In the genomic region with DNA sequence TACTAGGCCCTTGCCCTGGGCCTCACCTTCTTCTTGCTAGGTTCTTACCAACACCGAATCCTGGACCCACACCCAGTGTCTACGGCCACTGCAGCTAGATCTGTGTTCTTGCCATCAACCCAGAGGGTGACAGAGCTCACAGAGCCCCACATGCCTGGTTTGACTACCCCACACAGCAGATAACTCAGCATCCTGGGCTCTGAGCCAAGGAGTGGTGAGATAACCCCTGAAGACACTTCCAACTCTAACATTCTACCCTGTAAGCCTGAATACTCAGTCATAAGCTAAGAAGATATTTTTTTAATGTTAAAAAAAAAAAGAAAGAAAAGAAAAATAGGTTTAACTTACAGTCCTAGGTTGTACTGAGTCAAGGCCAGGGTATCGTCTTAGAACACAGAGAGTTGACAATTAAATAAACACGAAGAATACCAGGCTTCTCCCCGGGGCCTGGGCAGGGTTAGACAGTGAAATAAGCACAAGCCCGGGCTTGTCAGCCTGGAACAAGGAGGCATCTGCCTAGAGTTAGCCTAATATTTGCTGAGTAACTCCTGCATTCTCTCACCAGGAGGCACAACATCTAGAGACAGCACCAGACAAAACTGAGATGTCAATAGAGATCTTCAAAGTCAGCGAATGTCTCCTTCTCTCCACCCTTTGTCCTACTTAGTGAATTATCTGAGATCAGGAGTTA, we compare ENCODE assay signal across 10 cellular contexts.
DNase-seq lines count a peak whose midpoint lies in the region; ATAC-seq and TF ChIP-seq lines count a peak whose summit lies in the region.
"Had no signal": no experiment of that assay in that cellular context is flagged by ENCODE, and none has a peak within 500 bp of the region (broad histone marks: within the 10 kb centered on the region; RNA-seq: fewer than 3 reads in every experiment).

No MANE protein-coding gene starts in this region.

- DNase-seq in Caki2 (ENCODE audit: low read depth) (peak; percentile 16), HUDEP-2 (lab: John Stamatoyannopoulos, UW; ENCODE audit: unreplicated experiment in 76 of 76) (peak in 63 of 76 experiments; percentile 2 to 90 (median 42)), glomerular visceral epithelial cell (ENCODE audit: extremely low spot score) (peak; percentile 51), COLO829 (ENCODE audit: low spot score) (no peak)
- DNase-seq in activated CD4-positive, CD25-positive, alpha-beta regulatory T cell (lab: John Stamatoyannopoulos, UW) = no peak
- DNase-seq: gastrocnemius medialis, NCI-H2227 treated with DMSO at 0.1 percent for 48 hours had no signal

- in situ Hi-C loops in Caki2 (cut with HindIII; ENCODE audit: low pct_unique_long_range_greater_than_20kb, low sequenced_read_pairs) = no loop called here

- ATAC-seq in SK-N-SH treated with all-trans-retinoic acid at 6 μM for 48 hours (peak; percentile 69), GM19467 (IDR thresholded peaks at IDR 0.05; ENCODE audit: unreplicated experiment) (no peak), GM21515 (IDR thresholded peaks at IDR 0.05; ENCODE audit: unreplicated experiment) (no peak)
- ATAC-seq: gastrocnemius medialis had no signal

TF ChIP-seq in SK-N-SH treated with all-trans-retinoic acid at 6 μM for 48 hours, 23 proteins besides CTCF, POLR2A, EP300 and RAD21:
- TF ChIP-seq ZFP3 (CRISPR knock-in tag; IDR thresholded peaks at IDR 0.05) = no peak
- TF ChIP-seq BACH2 (CRISPR knock-in tag; IDR thresholded peaks at IDR 0.05; ENCODE audit: borderline replicate concordance) = no peak
- TF ChIP-seq ZC3H10 (CRISPR knock-in tag; IDR thresholded peaks at IDR 0.05) = no peak
- TF ChIP-seq, protein P1, sequence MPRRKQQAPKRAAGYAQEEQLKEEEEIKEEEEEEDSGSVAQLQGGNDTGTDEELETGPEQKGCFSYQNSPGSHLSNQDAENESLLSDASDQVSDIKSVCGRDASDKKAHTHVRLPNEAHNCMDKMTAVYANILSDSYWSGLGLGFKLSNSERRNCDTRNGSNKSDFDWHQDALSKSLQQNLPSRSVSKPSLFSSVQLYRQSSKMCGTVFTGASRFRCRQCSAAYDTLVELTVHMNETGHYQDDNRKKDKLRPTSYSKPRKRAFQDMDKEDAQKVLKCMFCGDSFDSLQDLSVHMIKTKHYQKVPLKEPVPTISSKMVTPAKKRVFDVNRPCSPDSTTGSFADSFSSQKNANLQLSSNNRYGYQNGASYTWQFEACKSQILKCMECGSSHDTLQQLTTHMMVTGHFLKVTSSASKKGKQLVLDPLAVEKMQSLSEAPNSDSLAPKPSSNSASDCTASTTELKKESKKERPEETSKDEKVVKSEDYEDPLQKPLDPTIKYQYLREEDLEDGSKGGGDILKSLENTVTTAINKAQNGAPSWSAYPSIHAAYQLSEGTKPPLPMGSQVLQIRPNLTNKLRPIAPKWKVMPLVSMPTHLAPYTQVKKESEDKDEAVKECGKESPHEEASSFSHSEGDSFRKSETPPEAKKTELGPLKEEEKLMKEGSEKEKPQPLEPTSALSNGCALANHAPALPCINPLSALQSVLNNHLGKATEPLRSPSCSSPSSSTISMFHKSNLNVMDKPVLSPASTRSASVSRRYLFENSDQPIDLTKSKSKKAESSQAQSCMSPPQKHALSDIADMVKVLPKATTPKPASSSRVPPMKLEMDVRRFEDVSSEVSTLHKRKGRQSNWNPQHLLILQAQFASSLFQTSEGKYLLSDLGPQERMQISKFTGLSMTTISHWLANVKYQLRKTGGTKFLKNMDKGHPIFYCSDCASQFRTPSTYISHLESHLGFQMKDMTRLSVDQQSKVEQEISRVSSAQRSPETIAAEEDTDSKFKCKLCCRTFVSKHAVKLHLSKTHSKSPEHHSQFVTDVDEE (CRISPR knock-in tag; IDR thresholded peaks at IDR 0.05) = no peak
- peak; percentile 11; the same call in 1 of the 2 replicates for TF ChIP-seq ISL1 (CRISPR knock-in tag; IDR thresholded peaks at IDR 0.05)
- 0 out of 2 replicates have a peak, but pooled peaks have one; percentile 45 for TF ChIP-seq SNAI2 (CRISPR knock-in tag; IDR thresholded peaks at IDR 0.05)

Comparison
In these comparisons a context has a peak if more than half of its experiments do, and no peak if none do; other contexts are left out.
1. DNase-seq: peak in Caki2 (single experiment), HUDEP-2 (63 of 76) and glomerular visceral epithelial cell (single experiment); none in COLO829 (single experiment) and activated CD4-positive, CD25-positive, alpha-beta regulatory T cell (0 of 4).